ENCODE assay signal across 25 cellular contexts in genomic region chr5:1037671-1038416, GRCh38. TPM values are rescaled to one million over a fixed set of nuclear protein-coding genes. Genes with fewer than 3 reads are reported as not detected.
"Had no signal": no experiment of that assay in that cellular context is flagged by ENCODE, and none has a peak within 500 bp of the region (broad histone marks: within the 10 kb centered on the region; RNA-seq: fewer than 3 reads in every experiment).

No MANE protein-coding gene starts in this region.

- H3K27me3 Mint-ChIP-seq: activated T-cell treated with anti-CD3 and anti-CD28 coated beads, Interleukin-2, amount 50 U/mL, for 24 hours; natural killer cell treated with Interleukin-12 subunit alpha and Interleukin-12 subunit beta and Interleukin-15 and Interleukin-18, amount 100 ng/mL, for 72 hours had no signal

- H3K9me3 ChIP-seq: gastrocnemius medialis, heart right ventricle, stomach had no signal

- H3K4me3 Mint-ChIP-seq: activated B cell treated with CpG ODN at 0.5 μM for 24 hours; activated CD8-positive, alpha-beta T cell treated with anti-CD3 and anti-CD28 coated beads for 36 hours; activated naive CD4-positive, alpha-beta T cell treated with anti-CD3 and anti-CD28 coated beads, Interleukin-2, amount 10 ng/mL, durations not matched to agents 7 days and 5 days; activated naive CD8-positive, alpha-beta T cell treated with anti-CD3 and anti-CD28 coated beads, Interleukin-2, amount 50 U/mL, for 24 hours; activated T-cell treated with anti-CD3 and anti-CD28 coated beads, Interleukin-2, amount 50 U/mL, for 24 hours; central memory CD8-positive, alpha-beta T cell; natural killer cell treated with Interleukin-12 subunit alpha and Interleukin-12 subunit beta and Interleukin-15 and Interleukin-18, amount 100 ng/mL, for 72 hours; stimulated activated effector memory CD8-positive, alpha-beta T cell treated with anti-CD3 and anti-CD28 coated beads, Interleukin-12 subunit alpha, Interleukin-12 subunit beta, amount 100 ng/mL, for 72 hours had no signal

- FAIRE-seq: small intestine had no signal

- H3K36me3 Mint-ChIP-seq: activated naive CD4-positive, alpha-beta T cell treated with anti-CD3 and anti-CD28 coated beads, Interleukin-2, amount 10 ng/mL, durations not matched to agents 7 days and 5 days had no signal

- H3K27ac Mint-ChIP-seq: activated B cell treated with CpG ODN at 0.5 μM for 24 hours; activated CD8-positive, alpha-beta T cell treated with anti-CD3 and anti-CD28 coated beads for 36 hours; activated naive CD4-positive, alpha-beta T cell treated with anti-CD3 and anti-CD28 coated beads, Interleukin-2, amount 10 ng/mL, durations not matched to agents 7 days and 5 days; activated naive CD8-positive, alpha-beta T cell treated with anti-CD3 and anti-CD28 coated beads, Interleukin-2, amount 50 U/mL, for 24 hours; activated T-cell treated with anti-CD3 and anti-CD28 coated beads, Interleukin-2, amount 50 U/mL, for 24 hours; activated T-helper 2 cell treated with anti-CD3 and anti-CD28 coated beads, Interferon-gamma antibody, Interleukin-2, Interleukin-4, amounts not matched to agents 10 μg/mL and 5 μg/mL and 100 μg/mL, durations not matched to agents 14 hours and 24 hours and 36 hours; natural killer cell treated with Interleukin-12 subunit alpha and Interleukin-12 subunit beta and Interleukin-15 and Interleukin-18, amount 100 ng/mL, for 72 hours; stimulated activated effector memory CD8-positive, alpha-beta T cell treated with anti-CD3 and anti-CD28 coated beads, Interleukin-12 subunit alpha, Interleukin-12 subunit beta, amount 100 ng/mL, for 72 hours had no signal

- H3K4me3 ChIP-seq: gastrocnemius medialis, heart right ventricle, lung, stomach had no signal

- H3K27me3 ChIP-seq: brain microvascular endothelial cell, heart right ventricle had no signal

- DNase-seq: activated B cell treated with CpG ODN at 0.5 μM for 24 hours; activated CD4-positive, alpha-beta T cell treated with anti-CD3 and anti-CD28 coated beads for 48 hours; activated CD8-positive, alpha-beta T cell treated with anti-CD3 and anti-CD28 coated beads for 36 hours; activated naive CD4-positive, alpha-beta T cell treated with anti-CD3 and anti-CD28 coated beads, Interleukin-2, amount 10 ng/mL, durations not matched to agents 7 days and 5 days; activated naive CD8-positive, alpha-beta T cell treated with anti-CD3 and anti-CD28 coated beads, Interleukin-2, amount 50 U/mL, for 24 hours; activated T-cell treated with anti-CD3 and anti-CD28 coated beads, Interleukin-2, amount 50 U/mL, for 24 hours; anterior cingulate cortex; brain microvascular endothelial cell; cortex of kidney; effector CD4-positive, alpha-beta T cell; gastrocnemius medialis; kidney glomerular epithelial cell; nucleus accumbens; stimulated activated CD4-positive, alpha-beta T cell treated with anti-CD3 and anti-CD28 coated beads, Interleukin-4, amount 100 ng/mL, for 1 hour; stomach; T-helper 9 cell; trophoblast cell had no signal

- H3K4me1 Mint-ChIP-seq: activated B cell treated with CpG ODN at 0.5 μM for 24 hours; activated naive CD4-positive, alpha-beta T cell treated with anti-CD3 and anti-CD28 coated beads, Interleukin-2, amount 10 ng/mL, durations not matched to agents 7 days and 5 days; activated naive CD8-positive, alpha-beta T cell treated with anti-CD3 and anti-CD28 coated beads, Interleukin-2, amount 50 U/mL, for 24 hours; central memory CD8-positive, alpha-beta T cell had no signal

- H3K36me3 ChIP-seq: brain microvascular endothelial cell, gastrocnemius medialis, stomach had no signal

- ATAC-seq: activated CD8-positive, alpha-beta T cell treated with anti-CD3 and anti-CD28 coated beads for 36 hours; activated naive CD8-positive, alpha-beta T cell treated with anti-CD3 and anti-CD28 coated beads, Interleukin-2, amount 50 U/mL, for 24 hours; esophagus mucosa; gastrocnemius medialis; heart right ventricle; natural killer cell treated with Interleukin-12 subunit alpha and Interleukin-12 subunit beta and Interleukin-15 and Interleukin-18, amount 100 ng/mL, for 72 hours; stimulated activated effector memory CD8-positive, alpha-beta T cell treated with anti-CD3 and anti-CD28 coated beads, Interleukin-12 subunit alpha, Interleukin-12 subunit beta, amount 100 ng/mL, for 72 hours had no signal

- H3K27ac ChIP-seq: brain microvascular endothelial cell, gastrocnemius medialis, heart right ventricle, stomach had no signal

- H3K4me1 ChIP-seq: gastrocnemius medialis, heart right ventricle, stomach had no signal

RNA-seq across cellular contexts. Expression of gene NKD2, which starts 29.2 kb away (rescaled TPM):
- total RNA-seq: gastrocnemius medialis had no signal
